Comparison of ENCODE assay signal across 1 cellular context in the genomic region with DNA sequence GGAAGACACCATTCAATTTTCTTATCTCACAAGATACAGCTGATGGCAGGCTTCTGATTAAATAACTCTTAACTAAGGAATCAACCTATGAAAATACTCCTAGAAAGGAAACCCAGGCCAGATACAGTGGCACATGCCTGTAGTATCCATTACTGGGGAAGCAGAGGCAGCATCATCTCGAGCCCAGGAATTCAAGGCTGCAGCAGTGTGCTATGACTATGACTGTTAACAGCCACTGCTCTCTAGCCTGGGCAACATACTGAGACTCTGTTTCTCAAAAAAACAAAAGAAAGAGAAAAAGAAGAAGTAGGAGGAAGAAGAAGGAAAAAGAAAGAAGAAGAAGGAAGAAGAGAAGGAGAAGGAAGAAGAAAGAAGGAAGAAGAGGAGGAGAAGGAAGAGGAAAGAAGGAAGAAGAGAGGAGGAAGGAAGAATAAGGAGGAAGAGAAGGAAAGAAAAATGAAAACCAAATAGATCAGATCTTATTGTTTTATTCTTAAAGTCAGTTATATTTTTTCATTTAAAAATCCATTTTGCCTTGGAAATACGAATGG.
A peak's percentile ranks its signal among the peaks of the same experiment; 100 is the strongest.
TF ChIP-seq lines count a peak whose summit lies in the region.

No MANE protein-coding gene starts in this region.

TF ChIP-seq in K562, 482 proteins besides CTCF, POLR2A, EP300 and RAD21 (continues in another document):
- 0 out of 2 replicates have a peak, but pooled peaks have one; percentile 50 for TF ChIP-seq GATAD2A (IDR thresholded peaks at IDR 0.05)
- no peak for TF ChIP-seq ZNF354B (CRISPR knock-in tag; IDR thresholded peaks at IDR 0.05)
- TF ChIP-seq, protein P1, sequence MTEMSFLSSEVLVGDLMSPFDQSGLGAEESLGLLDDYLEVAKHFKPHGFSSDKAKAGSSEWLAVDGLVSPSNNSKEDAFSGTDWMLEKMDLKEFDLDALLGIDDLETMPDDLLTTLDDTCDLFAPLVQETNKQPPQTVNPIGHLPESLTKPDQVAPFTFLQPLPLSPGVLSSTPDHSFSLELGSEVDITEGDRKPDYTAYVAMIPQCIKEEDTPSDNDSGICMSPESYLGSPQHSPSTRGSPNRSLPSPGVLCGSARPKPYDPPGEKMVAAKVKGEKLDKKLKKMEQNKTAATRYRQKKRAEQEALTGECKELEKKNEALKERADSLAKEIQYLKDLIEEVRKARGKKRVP (CRISPR knock-in tag; IDR thresholded peaks at IDR 0.05): no peak
- TF ChIP-seq TAF9B (IDR thresholded peaks at IDR 0.05; ENCODE audit: partially characterized antibody): peak; percentile 33
- TF ChIP-seq, protein P2, sequence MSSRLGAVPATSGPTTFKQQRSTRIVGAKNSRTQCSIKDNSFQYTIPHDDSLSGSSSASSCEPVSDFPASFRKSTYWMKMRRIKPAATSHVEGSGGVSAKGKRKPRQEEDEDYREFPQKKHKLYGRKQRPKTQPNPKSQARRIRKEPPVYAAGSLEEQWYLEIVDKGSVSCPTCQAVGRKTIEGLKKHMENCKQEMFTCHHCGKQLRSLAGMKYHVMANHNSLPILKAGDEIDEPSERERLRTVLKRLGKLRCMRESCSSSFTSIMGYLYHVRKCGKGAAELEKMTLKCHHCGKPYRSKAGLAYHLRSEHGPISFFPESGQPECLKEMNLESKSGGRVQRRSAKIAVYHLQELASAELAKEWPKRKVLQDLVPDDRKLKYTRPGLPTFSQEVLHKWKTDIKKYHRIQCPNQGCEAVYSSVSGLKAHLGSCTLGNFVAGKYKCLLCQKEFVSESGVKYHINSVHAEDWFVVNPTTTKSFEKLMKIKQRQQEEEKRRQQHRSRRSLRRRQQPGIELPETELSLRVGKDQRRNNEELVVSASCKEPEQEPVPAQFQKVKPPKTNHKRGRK (tag; IDR thresholded peaks at IDR 0.05): peak; percentile 94
- TF ChIP-seq, protein P3, sequence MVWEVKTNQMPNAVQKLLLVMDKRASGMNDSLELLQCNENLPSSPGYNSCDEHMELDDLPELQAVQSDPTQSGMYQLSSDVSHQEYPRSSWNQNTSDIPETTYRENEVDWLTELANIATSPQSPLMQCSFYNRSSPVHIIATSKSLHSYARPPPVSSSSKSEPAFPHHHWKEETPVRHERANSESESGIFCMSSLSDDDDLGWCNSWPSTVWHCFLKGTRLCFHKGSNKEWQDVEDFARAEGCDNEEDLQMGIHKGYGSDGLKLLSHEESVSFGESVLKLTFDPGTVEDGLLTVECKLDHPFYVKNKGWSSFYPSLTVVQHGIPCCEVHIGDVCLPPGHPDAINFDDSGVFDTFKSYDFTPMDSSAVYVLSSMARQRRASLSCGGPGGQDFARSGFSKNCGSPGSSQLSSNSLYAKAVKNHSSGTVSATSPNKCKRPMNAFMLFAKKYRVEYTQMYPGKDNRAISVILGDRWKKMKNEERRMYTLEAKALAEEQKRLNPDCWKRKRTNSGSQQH (CRISPR knock-in tag; IDR thresholded peaks at IDR 0.05): 0 out of 2 replicates have a peak, but pooled peaks have one; percentile 58
- no peak for TF ChIP-seq SMARCC2 (IDR thresholded peaks at IDR 0.05; ENCODE audit: low read depth)
- TF ChIP-seq, protein P4, sequence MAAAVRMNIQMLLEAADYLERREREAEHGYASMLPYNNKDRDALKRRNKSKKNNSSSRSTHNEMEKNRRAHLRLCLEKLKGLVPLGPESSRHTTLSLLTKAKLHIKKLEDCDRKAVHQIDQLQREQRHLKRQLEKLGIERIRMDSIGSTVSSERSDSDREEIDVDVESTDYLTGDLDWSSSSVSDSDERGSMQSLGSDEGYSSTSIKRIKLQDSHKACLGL (CRISPR knock-in tag; IDR thresholded peaks at IDR 0.05; ENCODE audit: borderline replicate concordance, poor library complexity, severe bottlenecking): no peak
- TF ChIP-seq, protein P5, sequence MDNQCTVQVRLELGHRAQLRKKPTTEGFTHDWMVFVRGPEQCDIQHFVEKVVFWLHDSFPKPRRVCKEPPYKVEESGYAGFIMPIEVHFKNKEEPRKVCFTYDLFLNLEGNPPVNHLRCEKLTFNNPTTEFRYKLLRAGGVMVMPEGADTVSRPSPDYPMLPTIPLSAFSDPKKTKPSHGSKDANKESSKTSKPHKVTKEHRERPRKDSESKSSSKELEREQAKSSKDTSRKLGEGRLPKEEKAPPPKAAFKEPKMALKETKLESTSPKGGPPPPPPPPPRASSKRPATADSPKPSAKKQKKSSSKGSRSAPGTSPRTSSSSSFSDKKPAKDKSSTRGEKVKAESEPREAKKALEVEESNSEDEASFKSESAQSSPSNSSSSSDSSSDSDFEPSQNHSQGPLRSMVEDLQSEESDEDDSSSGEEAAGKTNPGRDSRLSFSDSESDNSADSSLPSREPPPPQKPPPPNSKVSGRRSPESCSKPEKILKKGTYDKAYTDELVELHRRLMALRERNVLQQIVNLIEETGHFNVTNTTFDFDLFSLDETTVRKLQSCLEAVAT (IDR thresholded peaks at IDR 0.05): 0 out of 4 replicates have a peak, but pooled peaks of 1 of the 2 experiments have one; percentile 51
- no peak for TF ChIP-seq PYGO2 (tag; IDR thresholded peaks at IDR 0.05)
- TF ChIP-seq LARP7 (IDR thresholded peaks at IDR 0.05): peak; percentile 41; the same call in 1 of the 2 replicates
- TF ChIP-seq, protein P6, sequence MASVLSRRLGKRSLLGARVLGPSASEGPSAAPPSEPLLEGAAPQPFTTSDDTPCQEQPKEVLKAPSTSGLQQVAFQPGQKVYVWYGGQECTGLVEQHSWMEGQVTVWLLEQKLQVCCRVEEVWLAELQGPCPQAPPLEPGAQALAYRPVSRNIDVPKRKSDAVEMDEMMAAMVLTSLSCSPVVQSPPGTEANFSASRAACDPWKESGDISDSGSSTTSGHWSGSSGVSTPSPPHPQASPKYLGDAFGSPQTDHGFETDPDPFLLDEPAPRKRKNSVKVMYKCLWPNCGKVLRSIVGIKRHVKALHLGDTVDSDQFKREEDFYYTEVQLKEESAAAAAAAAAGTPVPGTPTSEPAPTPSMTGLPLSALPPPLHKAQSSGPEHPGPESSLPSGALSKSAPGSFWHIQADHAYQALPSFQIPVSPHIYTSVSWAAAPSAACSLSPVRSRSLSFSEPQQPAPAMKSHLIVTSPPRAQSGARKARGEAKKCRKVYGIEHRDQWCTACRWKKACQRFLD (CRISPR knock-in tag; IDR thresholded peaks at IDR 0.05): no peak
- peak; percentile 37; the same call in 1 of the 2 replicates for TF ChIP-seq EHMT2 (IDR thresholded peaks at IDR 0.05)
- TF ChIP-seq, protein P7, sequence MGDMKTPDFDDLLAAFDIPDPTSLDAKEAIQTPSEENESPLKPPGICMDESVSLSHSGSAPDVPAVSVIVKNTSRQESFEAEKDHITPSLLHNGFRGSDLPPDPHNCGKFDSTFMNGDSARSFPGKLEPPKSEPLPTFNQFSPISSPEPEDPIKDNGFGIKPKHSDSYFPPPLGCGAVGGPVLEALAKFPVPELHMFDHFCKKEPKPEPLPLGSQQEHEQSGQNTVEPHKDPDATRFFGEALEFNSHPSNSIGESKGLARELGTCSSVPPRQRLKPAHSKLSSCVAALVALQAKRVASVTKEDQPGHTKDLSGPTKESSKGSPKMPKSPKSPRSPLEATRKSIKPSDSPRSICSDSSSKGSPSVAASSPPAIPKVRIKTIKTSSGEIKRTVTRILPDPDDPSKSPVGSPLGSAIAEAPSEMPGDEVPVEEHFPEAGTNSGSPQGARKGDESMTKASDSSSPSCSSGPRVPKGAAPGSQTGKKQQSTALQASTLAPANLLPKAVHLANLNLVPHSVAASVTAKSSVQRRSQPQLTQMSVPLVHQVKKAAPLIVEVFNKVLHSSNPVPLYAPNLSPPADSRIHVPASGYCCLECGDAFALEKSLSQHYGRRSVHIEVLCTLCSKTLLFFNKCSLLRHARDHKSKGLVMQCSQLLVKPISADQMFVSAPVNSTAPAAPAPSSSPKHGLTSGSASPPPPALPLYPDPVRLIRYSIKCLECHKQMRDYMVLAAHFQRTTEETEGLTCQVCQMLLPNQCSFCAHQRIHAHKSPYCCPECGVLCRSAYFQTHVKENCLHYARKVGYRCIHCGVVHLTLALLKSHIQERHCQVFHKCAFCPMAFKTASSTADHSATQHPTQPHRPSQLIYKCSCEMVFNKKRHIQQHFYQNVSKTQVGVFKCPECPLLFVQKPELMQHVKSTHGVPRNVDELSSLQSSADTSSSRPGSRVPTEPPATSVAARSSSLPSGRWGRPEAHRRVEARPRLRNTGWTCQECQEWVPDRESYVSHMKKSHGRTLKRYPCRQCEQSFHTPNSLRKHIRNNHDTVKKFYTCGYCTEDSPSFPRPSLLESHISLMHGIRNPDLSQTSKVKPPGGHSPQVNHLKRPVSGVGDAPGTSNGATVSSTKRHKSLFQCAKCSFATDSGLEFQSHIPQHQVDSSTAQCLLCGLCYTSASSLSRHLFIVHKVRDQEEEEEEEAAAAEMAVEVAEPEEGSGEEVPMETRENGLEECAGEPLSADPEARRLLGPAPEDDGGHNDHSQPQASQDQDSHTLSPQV (IDR thresholded peaks at IDR 0.05): no peak
- TF ChIP-seq ZNF41 (CRISPR knock-in tag; conservative IDR thresholded peaks at IDR 0.05): no peak
- TF ChIP-seq, protein P8, sequence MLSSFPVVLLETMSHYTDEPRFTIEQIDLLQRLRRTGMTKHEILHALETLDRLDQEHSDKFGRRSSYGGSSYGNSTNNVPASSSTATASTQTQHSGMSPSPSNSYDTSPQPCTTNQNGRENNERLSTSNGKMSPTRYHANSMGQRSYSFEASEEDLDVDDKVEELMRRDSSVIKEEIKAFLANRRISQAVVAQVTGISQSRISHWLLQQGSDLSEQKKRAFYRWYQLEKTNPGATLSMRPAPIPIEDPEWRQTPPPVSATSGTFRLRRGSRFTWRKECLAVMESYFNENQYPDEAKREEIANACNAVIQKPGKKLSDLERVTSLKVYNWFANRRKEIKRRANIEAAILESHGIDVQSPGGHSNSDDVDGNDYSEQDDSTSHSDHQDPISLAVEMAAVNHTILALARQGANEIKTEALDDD (IDR thresholded peaks at IDR 0.05): no peak
- TF ChIP-seq POLR2AphosphoS2 (IDR thresholded peaks at IDR 0.05; ENCODE audit: low read length): no peak
- TF ChIP-seq FOXJ2 (tag; IDR thresholded peaks at IDR 0.05): no peak
- TF ChIP-seq TEAD1 (CRISPR knock-in tag; IDR thresholded peaks at IDR 0.05): no peak
- TF ChIP-seq RBM25 (IDR thresholded peaks at IDR 0.05; ENCODE audit: low read depth, low read length, severe bottlenecking): no peak
- TF ChIP-seq ETS2 (tag; IDR thresholded peaks at IDR 0.05; ENCODE audit: borderline replicate concordance, poor library complexity, severe bottlenecking): no peak
- TF ChIP-seq MAFG (tag; conservative IDR thresholded peaks at IDR 0.05): no peak
- TF ChIP-seq BMI1 (IDR thresholded peaks at IDR 0.05; ENCODE audit: low read length): no peak
- TF ChIP-seq ZNF717 (CRISPR knock-in tag; IDR thresholded peaks at IDR 0.05): no peak
- no peak for TF ChIP-seq DNMT1 (IDR thresholded peaks at IDR 0.05)
- no peak for TF ChIP-seq POU5F1 (IDR thresholded peaks at IDR 0.05; ENCODE audit: borderline replicate concordance, low read depth, low read length, partially characterized antibody)
- no peak for TF ChIP-seq ZNF431 (CRISPR knock-in tag; IDR thresholded peaks at IDR 0.05)
- TF ChIP-seq KDM2B (CRISPR knock-in tag; IDR thresholded peaks at IDR 0.05): no peak
- TF ChIP-seq, protein P9, sequence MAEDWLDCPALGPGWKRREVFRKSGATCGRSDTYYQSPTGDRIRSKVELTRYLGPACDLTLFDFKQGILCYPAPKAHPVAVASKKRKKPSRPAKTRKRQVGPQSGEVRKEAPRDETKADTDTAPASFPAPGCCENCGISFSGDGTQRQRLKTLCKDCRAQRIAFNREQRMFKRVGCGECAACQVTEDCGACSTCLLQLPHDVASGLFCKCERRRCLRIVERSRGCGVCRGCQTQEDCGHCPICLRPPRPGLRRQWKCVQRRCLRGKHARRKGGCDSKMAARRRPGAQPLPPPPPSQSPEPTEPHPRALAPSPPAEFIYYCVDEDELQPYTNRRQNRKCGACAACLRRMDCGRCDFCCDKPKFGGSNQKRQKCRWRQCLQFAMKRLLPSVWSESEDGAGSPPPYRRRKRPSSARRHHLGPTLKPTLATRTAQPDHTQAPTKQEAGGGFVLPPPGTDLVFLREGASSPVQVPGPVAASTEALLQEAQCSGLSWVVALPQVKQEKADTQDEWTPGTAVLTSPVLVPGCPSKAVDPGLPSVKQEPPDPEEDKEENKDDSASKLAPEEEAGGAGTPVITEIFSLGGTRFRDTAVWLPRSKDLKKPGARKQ (CRISPR knock-in tag; IDR thresholded peaks at IDR 0.05): no peak
- no peak for TF ChIP-seq BDP1 (IDR thresholded peaks at IDR 0.05; ENCODE audit: insufficient read depth, insufficient read length)
- no peak for TF ChIP-seq PRMT5 (CRISPR knock-in tag; IDR thresholded peaks at IDR 0.05)
- peak; percentile 44 for TF ChIP-seq ZBTB8A (IDR thresholded peaks at IDR 0.05; ENCODE audit: partially characterized antibody)
- peak; percentile 23; the same call in 1 of the 2 replicates for TF ChIP-seq HLTF (IDR thresholded peaks at IDR 0.05)
- TF ChIP-seq, protein P10, sequence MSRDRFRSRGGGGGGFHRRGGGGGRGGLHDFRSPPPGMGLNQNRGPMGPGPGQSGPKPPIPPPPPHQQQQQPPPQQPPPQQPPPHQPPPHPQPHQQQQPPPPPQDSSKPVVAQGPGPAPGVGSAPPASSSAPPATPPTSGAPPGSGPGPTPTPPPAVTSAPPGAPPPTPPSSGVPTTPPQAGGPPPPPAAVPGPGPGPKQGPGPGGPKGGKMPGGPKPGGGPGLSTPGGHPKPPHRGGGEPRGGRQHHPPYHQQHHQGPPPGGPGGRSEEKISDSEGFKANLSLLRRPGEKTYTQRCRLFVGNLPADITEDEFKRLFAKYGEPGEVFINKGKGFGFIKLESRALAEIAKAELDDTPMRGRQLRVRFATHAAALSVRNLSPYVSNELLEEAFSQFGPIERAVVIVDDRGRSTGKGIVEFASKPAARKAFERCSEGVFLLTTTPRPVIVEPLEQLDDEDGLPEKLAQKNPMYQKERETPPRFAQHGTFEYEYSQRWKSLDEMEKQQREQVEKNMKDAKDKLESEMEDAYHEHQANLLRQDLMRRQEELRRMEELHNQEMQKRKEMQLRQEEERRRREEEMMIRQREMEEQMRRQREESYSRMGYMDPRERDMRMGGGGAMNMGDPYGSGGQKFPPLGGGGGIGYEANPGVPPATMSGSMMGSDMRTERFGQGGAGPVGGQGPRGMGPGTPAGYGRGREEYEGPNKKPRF (IDR thresholded peaks at IDR 0.05; ENCODE audit: low read depth, low read length): no peak
- no peak for TF ChIP-seq PPARD (CRISPR knock-in tag; IDR thresholded peaks at IDR 0.05)
- no peak for TF ChIP-seq ZNF24 (IDR thresholded peaks at IDR 0.05)
- TF ChIP-seq, protein P11, sequence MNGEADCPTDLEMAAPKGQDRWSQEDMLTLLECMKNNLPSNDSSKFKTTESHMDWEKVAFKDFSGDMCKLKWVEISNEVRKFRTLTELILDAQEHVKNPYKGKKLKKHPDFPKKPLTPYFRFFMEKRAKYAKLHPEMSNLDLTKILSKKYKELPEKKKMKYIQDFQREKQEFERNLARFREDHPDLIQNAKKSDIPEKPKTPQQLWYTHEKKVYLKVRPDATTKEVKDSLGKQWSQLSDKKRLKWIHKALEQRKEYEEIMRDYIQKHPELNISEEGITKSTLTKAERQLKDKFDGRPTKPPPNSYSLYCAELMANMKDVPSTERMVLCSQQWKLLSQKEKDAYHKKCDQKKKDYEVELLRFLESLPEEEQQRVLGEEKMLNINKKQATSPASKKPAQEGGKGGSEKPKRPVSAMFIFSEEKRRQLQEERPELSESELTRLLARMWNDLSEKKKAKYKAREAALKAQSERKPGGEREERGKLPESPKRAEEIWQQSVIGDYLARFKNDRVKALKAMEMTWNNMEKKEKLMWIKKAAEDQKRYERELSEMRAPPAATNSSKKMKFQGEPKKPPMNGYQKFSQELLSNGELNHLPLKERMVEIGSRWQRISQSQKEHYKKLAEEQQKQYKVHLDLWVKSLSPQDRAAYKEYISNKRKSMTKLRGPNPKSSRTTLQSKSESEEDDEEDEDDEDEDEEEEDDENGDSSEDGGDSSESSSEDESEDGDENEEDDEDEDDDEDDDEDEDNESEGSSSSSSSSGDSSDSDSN (IDR thresholded peaks at IDR 0.05; ENCODE audit: borderline replicate concordance in 1 of 2, low read depth in 2 of 2, low read length in 2 of 2): no peak
- peak in 1 of 2 experiments; percentile 57; a peak in 2 of 4 replicates for TF ChIP-seq HDAC1 (IDR thresholded peaks at IDR 0.05)
